Comparison of ENCODE assay signal across 15 cellular contexts in genomic region chr15:93126496-93127083, GRCh38. TPM values are rescaled to one million over a fixed set of nuclear protein-coding genes. Genes with fewer than 3 reads are reported as not detected.
"Had no signal": no experiment of that assay in that cellular context is flagged by ENCODE, and none has a peak within 500 bp of the region (broad histone marks: within the 10 kb centered on the region; RNA-seq: fewer than 3 reads in every experiment).

No MANE protein-coding gene starts in this region.

- H3K27ac ChIP-seq: epithelial cell of prostate, ovary had no signal

- H3K27me3 ChIP-seq: ovary had no signal

- ATAC-seq: activated T-helper 17 cell treated with anti-CD3 and anti-CD28 coated beads, Interleukin-2, amount 50 U/mL, for 72 hours; SK-N-SH treated with all-trans-retinoic acid at 6 μM for 48 hours; WTC11 had no signal

- H3K9me3 Mint-ChIP-seq: activated CD4-positive, alpha-beta T cell treated with anti-CD3 and anti-CD28 coated beads, Interleukin-2, amount 10 ng/mL, durations not matched to agents 24 days and 14 days; activated naive CD4-positive, alpha-beta T cell treated with anti-CD3 and anti-CD28 coated beads, Interleukin-2, amount 10 ng/mL, durations not matched to agents 7 days and 5 days; activated T-helper 17 cell treated with anti-CD3 and anti-CD28 coated beads, Interleukin-2, amount 50 U/mL, for 72 hours; immature natural killer cell; T-helper 1 cell treated with Interleukin-12 subunit alpha and Interleukin-12 subunit beta and Interleukin-4 antibody, amounts not matched to agents 30 μg/mL and 1 μg/mL, for 36 hours; WTC11 had no signal

- DNase-seq: activated CD4-positive, alpha-beta T cell treated with anti-CD3 and anti-CD28 coated beads, Interleukin-2, amount 10 ng/mL, durations not matched to agents 24 days and 14 days; activated CD8-positive, alpha-beta memory T cell treated with anti-CD3 and anti-CD28 coated beads for 24 hours; activated naive CD4-positive, alpha-beta T cell treated with anti-CD3 and anti-CD28 coated beads, Interleukin-2, amount 10 ng/mL, durations not matched to agents 7 days and 5 days; effector memory CD4-positive, alpha-beta T cell; immature natural killer cell; mesenchymal stem cell; ovary; stimulated activated CD4-positive, alpha-beta T cell treated with anti-CD3 and anti-CD28 coated beads, Interleukin-2, amount 100 ng/mL, for 24 hours; stimulated activated naive CD4-positive, alpha-beta T cell; substantia nigra had no signal

- H3K27ac Mint-ChIP-seq: activated CD4-positive, alpha-beta T cell treated with anti-CD3 and anti-CD28 coated beads, Interleukin-2, amount 10 ng/mL, durations not matched to agents 24 days and 14 days; activated naive CD4-positive, alpha-beta T cell treated with anti-CD3 and anti-CD28 coated beads, Interleukin-2, amount 10 ng/mL, durations not matched to agents 7 days and 5 days; activated T-helper 17 cell treated with anti-CD3 and anti-CD28 coated beads, Interleukin-2, amount 50 U/mL, for 72 hours; immature natural killer cell; T-helper 1 cell treated with Interleukin-12 subunit alpha and Interleukin-12 subunit beta and Interleukin-4 antibody, amounts not matched to agents 30 μg/mL and 1 μg/mL, for 36 hours; WTC11 had no signal

- H3K9me3 ChIP-seq: ovary had no signal

- H3K4me3 Mint-ChIP-seq: activated CD4-positive, alpha-beta T cell treated with anti-CD3 and anti-CD28 coated beads, Interleukin-2, amount 10 ng/mL, durations not matched to agents 24 days and 14 days; activated naive CD4-positive, alpha-beta T cell treated with anti-CD3 and anti-CD28 coated beads, Interleukin-2, amount 10 ng/mL, durations not matched to agents 7 days and 5 days; activated T-helper 17 cell treated with anti-CD3 and anti-CD28 coated beads, Interleukin-2, amount 50 U/mL, for 72 hours; immature natural killer cell; T-helper 1 cell treated with Interleukin-12 subunit alpha and Interleukin-12 subunit beta and Interleukin-4 antibody, amounts not matched to agents 30 μg/mL and 1 μg/mL, for 36 hours; WTC11 had no signal

- H3K4me3 ChIP-seq: ovary had no signal

- H3K27me3 Mint-ChIP-seq: activated CD4-positive, alpha-beta T cell treated with anti-CD3 and anti-CD28 coated beads, Interleukin-2, amount 10 ng/mL, durations not matched to agents 24 days and 14 days; activated naive CD4-positive, alpha-beta T cell treated with anti-CD3 and anti-CD28 coated beads, Interleukin-2, amount 10 ng/mL, durations not matched to agents 7 days and 5 days; activated T-helper 17 cell treated with anti-CD3 and anti-CD28 coated beads, Interleukin-2, amount 50 U/mL, for 72 hours had no signal

- H3K36me3 ChIP-seq: ovary had no signal

- H3K4me1 Mint-ChIP-seq: activated CD4-positive, alpha-beta T cell treated with anti-CD3 and anti-CD28 coated beads, Interleukin-2, amount 10 ng/mL, durations not matched to agents 24 days and 14 days; activated naive CD4-positive, alpha-beta T cell treated with anti-CD3 and anti-CD28 coated beads, Interleukin-2, amount 10 ng/mL, durations not matched to agents 7 days and 5 days; activated T-helper 17 cell treated with anti-CD3 and anti-CD28 coated beads, Interleukin-2, amount 50 U/mL, for 72 hours; immature natural killer cell; WTC11 had no signal

- H3K36me3 Mint-ChIP-seq: activated naive CD4-positive, alpha-beta T cell treated with anti-CD3 and anti-CD28 coated beads, Interleukin-2, amount 10 ng/mL, durations not matched to agents 7 days and 5 days; immature natural killer cell; WTC11 had no signal

RNA-seq across cellular contexts. Expression of gene RGMA, which starts 37.6 kb away (rescaled TPM):
- polyA plus RNA-seq: immature natural killer cell had no signal
